Comparison of ENCODE assay signal across 1 cellular context in the genomic region with DNA sequence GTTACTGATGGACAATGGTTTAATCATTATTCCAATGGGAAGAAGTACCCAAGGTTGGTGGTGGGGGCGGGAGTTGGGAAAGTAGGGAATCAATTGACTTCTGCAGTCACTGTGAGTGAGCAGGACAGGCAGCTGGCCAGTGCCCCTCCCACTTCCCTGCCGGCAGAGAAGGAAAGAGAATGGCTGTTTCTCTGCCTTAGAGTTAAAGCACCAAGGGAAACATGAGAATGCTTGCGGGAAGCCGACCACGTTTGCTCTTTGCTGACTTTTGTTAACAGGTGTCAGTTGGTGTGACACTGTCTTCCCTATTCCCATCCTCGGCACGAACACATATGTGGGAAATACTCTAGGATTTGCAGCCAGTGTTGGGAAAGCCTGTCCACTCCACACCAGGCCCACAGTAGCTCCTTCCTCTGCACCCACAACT.
TF ChIP-seq lines count a peak whose summit lies in the region.

No MANE protein-coding gene starts in this region.

TF ChIP-seq in GM23338, 12 proteins besides CTCF, POLR2A, EP300 and RAD21 (continued from another document):
- TF ChIP-seq, protein P1, sequence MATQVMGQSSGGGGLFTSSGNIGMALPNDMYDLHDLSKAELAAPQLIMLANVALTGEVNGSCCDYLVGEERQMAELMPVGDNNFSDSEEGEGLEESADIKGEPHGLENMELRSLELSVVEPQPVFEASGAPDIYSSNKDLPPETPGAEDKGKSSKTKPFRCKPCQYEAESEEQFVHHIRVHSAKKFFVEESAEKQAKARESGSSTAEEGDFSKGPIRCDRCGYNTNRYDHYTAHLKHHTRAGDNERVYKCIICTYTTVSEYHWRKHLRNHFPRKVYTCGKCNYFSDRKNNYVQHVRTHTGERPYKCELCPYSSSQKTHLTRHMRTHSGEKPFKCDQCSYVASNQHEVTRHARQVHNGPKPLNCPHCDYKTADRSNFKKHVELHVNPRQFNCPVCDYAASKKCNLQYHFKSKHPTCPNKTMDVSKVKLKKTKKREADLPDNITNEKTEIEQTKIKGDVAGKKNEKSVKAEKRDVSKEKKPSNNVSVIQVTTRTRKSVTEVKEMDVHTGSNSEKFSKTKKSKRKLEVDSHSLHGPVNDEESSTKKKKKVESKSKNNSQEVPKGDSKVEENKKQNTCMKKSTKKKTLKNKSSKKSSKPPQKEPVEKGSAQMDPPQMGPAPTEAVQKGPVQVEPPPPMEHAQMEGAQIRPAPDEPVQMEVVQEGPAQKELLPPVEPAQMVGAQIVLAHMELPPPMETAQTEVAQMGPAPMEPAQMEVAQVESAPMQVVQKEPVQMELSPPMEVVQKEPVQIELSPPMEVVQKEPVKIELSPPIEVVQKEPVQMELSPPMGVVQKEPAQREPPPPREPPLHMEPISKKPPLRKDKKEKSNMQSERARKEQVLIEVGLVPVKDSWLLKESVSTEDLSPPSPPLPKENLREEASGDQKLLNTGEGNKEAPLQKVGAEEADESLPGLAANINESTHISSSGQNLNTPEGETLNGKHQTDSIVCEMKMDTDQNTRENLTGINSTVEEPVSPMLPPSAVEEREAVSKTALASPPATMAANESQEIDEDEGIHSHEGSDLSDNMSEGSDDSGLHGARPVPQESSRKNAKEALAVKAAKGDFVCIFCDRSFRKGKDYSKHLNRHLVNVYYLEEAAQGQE (IDR thresholded peaks at IDR 0.05; ENCODE audit: unreplicated experiment): no peak
